21 cellular contexts compared by ENCODE assay signal in the genomic region with DNA sequence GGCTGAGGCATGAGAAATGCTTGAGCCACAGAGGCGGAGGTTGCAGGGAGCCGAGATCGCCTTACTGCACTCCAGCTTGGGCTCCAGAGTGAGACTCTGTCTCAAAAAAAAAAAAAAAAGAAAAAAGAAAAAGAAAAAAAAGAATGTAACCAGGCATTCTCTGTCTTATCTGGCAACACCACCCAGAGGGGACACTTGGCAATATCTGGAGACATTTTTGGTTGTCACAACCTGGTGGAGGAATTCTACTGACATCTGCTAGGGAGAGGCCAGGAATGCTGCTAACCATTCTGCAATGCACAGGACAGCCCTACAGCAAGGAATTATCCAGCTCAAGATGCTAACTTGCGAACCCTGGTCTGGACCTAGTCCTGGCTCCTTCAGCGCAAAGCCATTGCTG. TPM values are rescaled to one million over a fixed set of nuclear protein-coding genes. Genes with fewer than 3 reads are reported as not detected.
"Had no signal": no experiment of that assay in that cellular context is flagged by ENCODE, and none has a peak within 500 bp of the region (broad histone marks: within the 10 kb centered on the region; RNA-seq: fewer than 3 reads in every experiment).

No MANE protein-coding gene starts in this region.

- H2AFZ ChIP-seq: neural progenitor cell had no signal

- H3K36me3 Mint-ChIP-seq: activated CD8-positive, alpha-beta memory T cell treated with anti-CD3 and anti-CD28 coated beads, Interleukin-2, amount 10 ng/mL, durations not matched to agents 7 days and 5 days; activated naive CD8-positive, alpha-beta T cell treated with anti-CD3 and anti-CD28 coated beads for 36 hours; naive thymus-derived CD4-positive, alpha-beta T cell; neural progenitor cell had no signal

- H3K9me3 ChIP-seq: esophagus squamous epithelium, mucosa of descending colon, ovary, psoas muscle, testis, upper lobe of left lung had no signal

- H3K36me3 ChIP-seq: esophagus squamous epithelium, neural progenitor cell, ovary, upper lobe of left lung, WERI-Rb-1 had no signal

- H3K9ac ChIP-seq: neural progenitor cell had no signal

- H3K4me2 ChIP-seq: neural progenitor cell had no signal

- DNase-seq: activated CD4-positive, alpha-beta T cell treated with anti-CD3 and anti-CD28 coated beads for 36 hours; activated CD4-positive, alpha-beta T cell treated with anti-CD3 and anti-CD28 coated beads, Interleukin-2, amount 50 U/mL, for 48 hours; activated CD8-positive, alpha-beta memory T cell treated with anti-CD3 and anti-CD28 coated beads, Interleukin-2, amount 10 ng/mL, durations not matched to agents 7 days and 5 days; activated naive CD4-positive, alpha-beta T cell; activated naive CD8-positive, alpha-beta T cell treated with anti-CD3 and anti-CD28 coated beads for 36 hours; amniotic stem cell; effector memory CD4-positive, alpha-beta T cell; esophagus squamous epithelium; mesenchymal stem cell; mucosa of descending colon; naive thymus-derived CD4-positive, alpha-beta T cell; ovary; psoas muscle; right cardiac atrium; testis; upper lobe of left lung; WERI-Rb-1 had no signal

- H3K4me1 ChIP-seq: neural progenitor cell had no signal

- H3K27me3 Mint-ChIP-seq: activated naive CD8-positive, alpha-beta T cell treated with anti-CD3 and anti-CD28 coated beads for 36 hours had no signal

- H3K4me3 ChIP-seq: esophagus squamous epithelium, mucosa of descending colon, neural progenitor cell, ovary, psoas muscle, testis, upper lobe of left lung had no signal

- H3K27ac Mint-ChIP-seq: activated CD4-positive, alpha-beta T cell treated with anti-CD3 and anti-CD28 coated beads for 36 hours; activated CD8-positive, alpha-beta memory T cell treated with anti-CD3 and anti-CD28 coated beads, Interleukin-2, amount 10 ng/mL, durations not matched to agents 7 days and 5 days; neural progenitor cell; T-helper 1 cell treated with Interleukin-12 subunit alpha and Interleukin-12 subunit beta and Interleukin-4 antibody, amounts not matched to agents 30 μg/mL and 1 μg/mL, for 36 hours had no signal

- H3K9me3 Mint-ChIP-seq: activated naive CD8-positive, alpha-beta T cell treated with anti-CD3 and anti-CD28 coated beads for 36 hours; naive thymus-derived CD4-positive, alpha-beta T cell; neural progenitor cell; T-helper 1 cell treated with Interleukin-12 subunit alpha and Interleukin-12 subunit beta and Interleukin-4 antibody, amounts not matched to agents 30 μg/mL and 1 μg/mL, for 36 hours had no signal

- FAIRE-seq: endothelial cell of umbilical vein had no signal

- H3K27me3 ChIP-seq: neural progenitor cell, ovary, testis, upper lobe of left lung had no signal

- ATAC-seq: activated CD4-positive, alpha-beta T cell treated with anti-CD3 and anti-CD28 coated beads for 36 hours; activated CD8-positive, alpha-beta memory T cell treated with anti-CD3 and anti-CD28 coated beads, Interleukin-2, amount 10 ng/mL, durations not matched to agents 7 days and 5 days; mucosa of descending colon; psoas muscle; right cardiac atrium had no signal

- H3K27ac ChIP-seq: esophagus squamous epithelium, neural progenitor cell, ovary, psoas muscle, testis, WERI-Rb-1 had no signal

- H3K4me3 Mint-ChIP-seq: activated CD4-positive, alpha-beta T cell treated with anti-CD3 and anti-CD28 coated beads for 36 hours; activated CD8-positive, alpha-beta memory T cell treated with anti-CD3 and anti-CD28 coated beads, Interleukin-2, amount 10 ng/mL, durations not matched to agents 7 days and 5 days; activated naive CD8-positive, alpha-beta T cell treated with anti-CD3 and anti-CD28 coated beads for 36 hours; naive thymus-derived CD4-positive, alpha-beta T cell; T-helper 1 cell treated with Interleukin-12 subunit alpha and Interleukin-12 subunit beta and Interleukin-4 antibody, amounts not matched to agents 30 μg/mL and 1 μg/mL, for 36 hours had no signal

RNA-seq across cellular contexts. Expression of a gene that starts 2.3 kb away (rescaled TPM):
- total RNA-seq: activated CD4-positive, alpha-beta T cell treated with anti-CD3 and anti-CD28 coated beads for 36 hours; cerebellum; endothelial cell of umbilical vein; right cardiac atrium had no signal
- polyA plus RNA-seq: endothelial cell of umbilical vein, right cardiac atrium had no signal
